10 cellular contexts compared by ENCODE assay signal in genomic region chr12:104490850-104491249, GRCh38.
DNase-seq lines count a peak whose midpoint lies in the region; ATAC-seq and TF ChIP-seq lines count a peak whose summit lies in the region.
"Had no signal": no experiment of that assay in that cellular context is flagged by ENCODE, and none has a peak within 500 bp of the region (broad histone marks: within the 10 kb centered on the region; RNA-seq: fewer than 3 reads in every experiment).

No MANE protein-coding gene starts in this region.

- H3K4me3 ChIP-seq in GM08714 (ENCODE audit: low read length) = peak overlapping the region; percentile 20; the same call in 1 of the 2 replicates
- H3K4me3 ChIP-seq in brain microvascular endothelial cell (ENCODE audit: low read depth, low read length) = no peak overlapping the region
- H3K4me3 ChIP-seq: testis had no signal

- in situ Hi-C loops in brain microvascular endothelial cell (cut with HindIII; ENCODE audit: low pct_ligation_motif_present, low sequenced_read_pairs) = no loop called here
- in situ Hi-C loops in ACHN (cut with HindIII; ENCODE audit: low pct_ligation_motif_present, low pct_unique_long_range_greater_than_20kb, low sequenced_read_pairs) = no loop called here

- no peak overlapping the region for H3K27ac ChIP-seq in brain microvascular endothelial cell
- H3K27ac ChIP-seq: foreskin keratinocyte, testis had no signal

- no peaks in the 10 kb centered on the region for H3K36me3 ChIP-seq in brain microvascular endothelial cell (replicated peaks)

- ATAC-seq in HG03460 (IDR thresholded peaks at IDR 0.05; ENCODE audit: unreplicated experiment) (peak; percentile 49), HG03521 (IDR thresholded peaks at IDR 0.05; ENCODE audit: unreplicated experiment) (no peak)
- no peak for ATAC-seq in effector memory CD8-positive, alpha-beta T cell (replicated peaks)
- ATAC-seq: foreskin keratinocyte had no signal

- H3K4me3 Mint-ChIP-seq in effector memory CD8-positive, alpha-beta T cell = peak overlapping the region; percentile 16 to 60
- H3K4me3 Mint-ChIP-seq: activated CD4-positive, alpha-beta T cell treated with anti-CD3 and anti-CD28 coated beads, Interleukin-2, amount 10 ng/mL, durations not matched to agents 7 days and 5 days had no signal

- no peaks in the 10 kb centered on the region for H3K27me3 ChIP-seq in brain microvascular endothelial cell (replicated peaks)
- H3K27me3 ChIP-seq: foreskin keratinocyte, testis had no signal

- peaks cover 22% of the 10 kb centered on the region for H3K36me3 Mint-ChIP-seq in effector memory CD8-positive, alpha-beta T cell (ENCODE audit: insufficient read depth)

- DNase-seq in NCI-H748 (lab: John Stamatoyannopoulos, UW; ENCODE audit: unreplicated experiment) = peak; percentile 53
- no peak for DNase-seq in effector memory CD8-positive, alpha-beta T cell
- no peak for DNase-seq in brain microvascular endothelial cell
- no peak for DNase-seq in ACHN
- DNase-seq: activated CD4-positive, alpha-beta T cell treated with anti-CD3 and anti-CD28 coated beads, Interleukin-2, amount 10 ng/mL, durations not matched to agents 7 days and 5 days; foreskin keratinocyte; testis had no signal

- no peaks in the 10 kb centered on the region for H3K9me3 Mint-ChIP-seq in effector memory CD8-positive, alpha-beta T cell
- H3K9me3 Mint-ChIP-seq: activated CD4-positive, alpha-beta T cell treated with anti-CD3 and anti-CD28 coated beads, Interleukin-2, amount 10 ng/mL, durations not matched to agents 7 days and 5 days had no signal

- no peaks in the 10 kb centered on the region for H3K27me3 Mint-ChIP-seq in effector memory CD8-positive, alpha-beta T cell
- H3K27me3 Mint-ChIP-seq: activated CD4-positive, alpha-beta T cell treated with anti-CD3 and anti-CD28 coated beads, Interleukin-2, amount 10 ng/mL, durations not matched to agents 7 days and 5 days had no signal

- H3K4me1 Mint-ChIP-seq in effector memory CD8-positive, alpha-beta T cell (ENCODE audit: low read depth in 2 of 2) = peaks cover 62 to 87% of the 10 kb centered on the region in 2 donors

- TF ChIP-seq CTCF in brain microvascular endothelial cell (IDR thresholded peaks at IDR 0.05; ENCODE audit: low read depth, low read length, missing control alignments) = no peak

- H3K27ac Mint-ChIP-seq in effector memory CD8-positive, alpha-beta T cell = peak overlapping the region; percentile 88 to 90
